ENCODE assay signal across 7 cellular contexts in the genomic region with DNA sequence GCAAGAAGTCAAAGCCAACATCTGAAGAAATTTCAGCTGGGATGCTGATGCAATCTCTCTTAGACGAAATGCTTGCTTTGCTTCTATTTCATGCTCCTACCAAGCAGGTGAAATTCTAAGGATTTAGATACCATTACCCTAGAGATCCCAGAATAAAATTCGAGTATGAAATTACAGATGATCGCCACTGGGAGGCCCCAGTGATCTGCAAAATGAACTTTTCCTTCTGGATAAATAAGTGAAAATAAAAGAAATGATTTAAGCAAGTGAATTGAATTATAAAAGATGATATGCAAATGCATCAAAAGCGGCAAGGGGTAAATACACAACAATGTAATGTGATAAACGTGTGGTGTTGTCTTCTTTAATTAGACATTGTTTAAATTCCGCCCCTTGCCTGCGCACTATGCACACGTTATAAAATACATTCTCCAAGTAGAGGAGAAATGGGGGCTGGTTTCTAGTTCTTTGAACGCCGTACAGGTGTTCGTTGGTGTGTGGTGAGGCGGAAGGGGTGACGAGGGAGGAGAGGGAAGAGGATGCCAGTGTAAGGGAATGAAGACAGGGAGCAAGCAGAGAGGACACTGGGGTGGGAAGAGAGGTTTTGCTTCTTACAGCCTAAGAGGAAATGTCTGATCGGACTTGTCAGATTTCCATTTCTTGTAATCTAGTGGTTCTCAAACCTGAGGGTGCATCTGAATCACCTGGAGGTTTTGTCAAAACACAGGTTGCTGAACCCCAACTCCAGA. TPM values are rescaled to one million over a fixed set of nuclear protein-coding genes. Genes with fewer than 3 reads are reported as not detected.
A peak's percentile ranks its signal among the peaks of the same experiment; 100 is the strongest.
DNase-seq lines count a peak whose midpoint lies in the region; ATAC-seq and TF ChIP-seq lines count a peak whose summit lies in the region.

No MANE protein-coding gene starts in this region.

- no peak overlapping the region for H3K27ac ChIP-seq in osteoblast (ENCODE audit: low read depth, low read length)

- no peaks in the 10 kb centered on the region for H3K4me1 ChIP-seq in osteoblast (ENCODE audit: insufficient read depth, low read length)

- H3K36me3 ChIP-seq in GM06990 (ENCODE audit: control insufficient read depth, insufficient read depth, low read length) (no peaks in the 10 kb centered on the region), osteoblast (ENCODE audit: insufficient read depth, low read length) (no peaks in the 10 kb centered on the region)

- H4K20me1 ChIP-seq in osteoblast (ENCODE audit: insufficient read depth, low read length), result no peaks in the 10 kb centered on the region

- no peaks in the 10 kb centered on the region for H3K79me2 ChIP-seq in osteoblast (ENCODE audit: insufficient read depth, low read length)

- TF ChIP-seq CTCF in GM06990 (IDR thresholded peaks at IDR 0.05; ENCODE audit: insufficient read depth, low read length, poor library complexity, severe bottlenecking) (peak; percentile 47), LNCAP (IDR thresholded peaks at IDR 0.05) (peak; percentile 62), osteoblast (IDR thresholded peaks at IDR 0.05; ENCODE audit: extremely low read depth, low read depth, low read length) (peak; percentile 47)

- H3K4me3 ChIP-seq in GM06990 (replicated peaks; ENCODE audit: low read depth, low read length) (no peak overlapping the region), osteoblast (ENCODE audit: insufficient read depth, low read length) (no peak overlapping the region)

- no peaks in the 10 kb centered on the region for H3K27me3 ChIP-seq in GM06990 (replicated peaks; ENCODE audit: control insufficient read depth, insufficient read depth, low read length)
- no peaks in the 10 kb centered on the region for H3K27me3 ChIP-seq in osteoblast (ENCODE audit: insufficient read depth, low read length)

- H3K4me2 ChIP-seq in osteoblast (ENCODE audit: insufficient read depth, low read length), result no peak overlapping the region

- H2AFZ ChIP-seq in osteoblast (ENCODE audit: low read length), result no peak overlapping the region

- H3K9me3 ChIP-seq in osteoblast (ENCODE audit: low read depth, low read length), result no peaks in the 10 kb centered on the region

- DNase-seq in GM06990 (ENCODE audit: extremely low read depth, insufficient read length), result no peak
- peak; percentile 49 for DNase-seq in cerebellum (ENCODE audit: low spot score)
- no peak for DNase-seq in osteoblast (ENCODE audit: insufficient read length, low spot score, missing footprints)
- DNase-seq in NCI-H774 (lab: John Stamatoyannopoulos, UW), result no peak
- no peak for DNase-seq in NCI-H146 (lab: John Stamatoyannopoulos, UW)

- no peak for ATAC-seq in HG03565 (IDR thresholded peaks at IDR 0.05; ENCODE audit: unreplicated experiment)

RNA-seq across cellular contexts. Expression of gene ERCC5, which starts 58.0 kb away (rescaled TPM):
- total RNA-seq in cerebellum, result 55.1 TPM
- total RNA-seq in osteoblast, result 99.2 and 103 TPM in 2 replicates
